In the genomic region with DNA sequence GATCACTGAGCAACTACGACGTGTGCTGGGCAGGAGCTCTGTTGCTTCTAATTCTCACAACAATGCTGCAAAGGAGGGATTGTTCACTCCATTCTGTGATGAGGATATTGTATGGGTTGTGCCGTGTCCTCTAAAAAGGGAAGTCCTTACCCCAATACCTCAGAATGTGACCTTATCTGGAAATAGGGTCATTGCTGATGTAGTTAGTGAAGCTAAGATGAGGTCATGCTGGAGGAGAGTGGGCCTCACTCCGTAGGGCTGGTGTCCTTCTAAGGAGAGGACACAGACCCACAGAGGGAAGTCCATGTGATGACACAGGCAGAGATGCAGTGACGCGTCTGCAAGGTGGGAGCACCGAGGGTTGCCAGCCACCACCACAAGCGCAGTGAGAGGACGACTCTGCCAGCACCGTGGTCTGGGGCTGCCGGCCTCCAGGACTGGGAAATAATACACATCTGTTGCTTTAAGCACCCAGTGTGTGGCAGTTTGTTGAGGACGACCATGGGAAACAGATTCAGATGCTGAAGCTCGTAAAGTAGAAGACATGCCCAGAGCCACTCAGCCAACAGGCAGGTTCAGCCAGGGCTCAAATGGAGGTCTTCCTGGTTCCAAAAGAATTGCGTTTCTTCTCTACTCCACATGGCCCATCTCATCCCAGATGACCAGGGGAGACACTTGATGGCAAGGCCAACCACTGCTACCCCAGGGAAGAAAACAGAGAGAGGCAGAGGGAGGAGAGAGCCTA, we compare ENCODE assay signal across 18 cellular contexts.
"Had no signal": no experiment of that assay in that cellular context is flagged by ENCODE, and none has a peak within 500 bp of the region (broad histone marks: within the 10 kb centered on the region; RNA-seq: fewer than 3 reads in every experiment).

No MANE protein-coding gene starts in this region.

- H3K27me3 ChIP-seq: body of pancreas, neutrophil, spleen had no signal

- H3K27ac Mint-ChIP-seq: activated CD4-positive, alpha-beta memory T cell treated with anti-CD3 and anti-CD28 coated beads for 36 hours; activated naive CD4-positive, alpha-beta T cell treated with anti-CD3 and anti-CD28 coated beads, Interleukin-2, amount 50 U/mL, for 24 hours; mesothelial cell of epicardium; T-helper 2 cell treated with Interferon-gamma antibody and Interleukin-4, amounts not matched to agents 5 μg/mL and 100 μg/mL, for 36 hours had no signal

- H3K4me1 ChIP-seq: body of pancreas had no signal

- H3K36me3 Mint-ChIP-seq: activated CD4-positive, alpha-beta memory T cell treated with anti-CD3 and anti-CD28 coated beads for 36 hours; activated naive CD4-positive, alpha-beta T cell treated with anti-CD3 and anti-CD28 coated beads, Interleukin-2, amount 50 U/mL, for 24 hours; mesothelial cell of epicardium had no signal

- H3K27ac ChIP-seq: body of pancreas, neutrophil, spleen, VCaP had no signal

- H3K36me3 ChIP-seq: neutrophil, spleen had no signal

- H3K4me3 Mint-ChIP-seq: activated CD4-positive, alpha-beta memory T cell treated with anti-CD3 and anti-CD28 coated beads for 36 hours; activated naive CD4-positive, alpha-beta T cell treated with anti-CD3 and anti-CD28 coated beads, Interleukin-2, amount 50 U/mL, for 24 hours; mesothelial cell of epicardium; T-helper 2 cell treated with Interferon-gamma antibody and Interleukin-4, amounts not matched to agents 5 μg/mL and 100 μg/mL, for 36 hours had no signal

- DNase-seq: activated CD4-positive, alpha-beta memory T cell treated with anti-CD3 and anti-CD28 coated beads for 36 hours; activated CD8-positive, alpha-beta memory T cell treated with anti-CD3 and anti-CD28 coated beads, Interleukin-2, amount 50 U/mL, for 4 hours; body of pancreas; central memory CD4-positive, alpha-beta T cell; dermis blood vessel endothelial cell; erythroblast; hippocampal formation; kidney glomerular epithelial cell; right cardiac atrium; spleen; stimulated activated CD4-positive, alpha-beta T cell treated with anti-CD3 and anti-CD28 coated beads, Interleukin-1b, Interleukin-23, amount 100 ng/mL, for 48 hours; stimulated activated naive CD4-positive, alpha-beta T cell treated with Interleukin-2 at 50 U/mL for 16 hours; trophoblast cell had no signal

- H3K4me3 ChIP-seq: body of pancreas, spleen had no signal

- H3K27me3 Mint-ChIP-seq: activated naive CD4-positive, alpha-beta T cell treated with anti-CD3 and anti-CD28 coated beads, Interleukin-2, amount 50 U/mL, for 24 hours had no signal

- H3K9me3 Mint-ChIP-seq: activated CD4-positive, alpha-beta memory T cell treated with anti-CD3 and anti-CD28 coated beads for 36 hours; activated naive CD4-positive, alpha-beta T cell treated with anti-CD3 and anti-CD28 coated beads, Interleukin-2, amount 50 U/mL, for 24 hours; mesothelial cell of epicardium; T-helper 2 cell treated with Interferon-gamma antibody and Interleukin-4, amounts not matched to agents 5 μg/mL and 100 μg/mL, for 36 hours had no signal

- ATAC-seq: body of pancreas, right cardiac atrium had no signal

- H3K9me3 ChIP-seq: body of pancreas, neutrophil, spleen had no signal
